Comparison of ENCODE assay signal across 8 cellular contexts in the genomic region with DNA sequence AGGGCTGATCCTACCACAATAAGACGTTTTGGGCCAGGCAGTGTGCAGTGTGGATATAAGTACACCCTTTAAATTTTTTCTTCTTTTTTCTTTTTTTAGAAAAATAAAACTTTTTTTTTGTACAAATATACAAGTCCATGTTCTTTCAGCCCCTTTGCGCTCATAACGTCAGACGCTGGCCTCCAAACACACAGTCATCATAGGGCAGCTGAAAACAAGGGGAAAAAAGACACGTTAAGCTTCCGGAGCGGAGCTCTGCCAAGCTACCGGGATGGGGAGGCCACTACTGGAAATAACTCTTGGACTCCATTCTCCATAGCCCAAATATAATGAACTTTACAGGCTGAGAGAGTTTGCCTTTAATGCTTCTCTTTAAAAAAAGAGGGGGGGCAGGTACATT. TPM values are rescaled to one million over a fixed set of nuclear protein-coding genes. Genes with fewer than 3 reads are reported as not detected.
A peak's percentile ranks its signal among the peaks of the same experiment; 100 is the strongest.
DNase-seq lines count a peak whose midpoint lies in the region; ATAC-seq and TF ChIP-seq lines count a peak whose summit lies in the region.

No MANE protein-coding gene starts in this region.

- H3K4me1 Mint-ChIP-seq in activated naive CD4-positive, alpha-beta T cell treated with anti-CD3 and anti-CD28 coated beads for 36 hours (ENCODE audit: low read depth), result peaks cover 47% of the 10 kb centered on the region

- H3K27me3 Mint-ChIP-seq in activated naive CD4-positive, alpha-beta T cell treated with anti-CD3 and anti-CD28 coated beads for 36 hours (ENCODE audit: low read depth), result no peaks in the 10 kb centered on the region

- TF ChIP-seq CTCF in colonic mucosa (IDR thresholded peaks at IDR 0.05), result no peak
- no peak for TF ChIP-seq CTCF in upper lobe of right lung (IDR thresholded peaks at IDR 0.05)
- no peak for TF ChIP-seq CTCF in GM10266 (IDR thresholded peaks at IDR 0.05; ENCODE audit: control insufficient read depth, insufficient read depth, low read depth, missing control alignments)

- H3K4me1 ChIP-seq in colonic mucosa (peaks cover 11% of the 10 kb centered on the region), mesodermal cell (ENCODE audit: control insufficient read depth, insufficient read depth, low read length, poor library complexity, severe bottlenecking) (peaks cover 34% of the 10 kb centered on the region), upper lobe of right lung (peaks cover 60% of the 10 kb centered on the region)

- H3K27ac ChIP-seq in colonic mucosa (peak overlapping the region; percentile 99), mesodermal cell (ENCODE audit: low read depth, low read length, severe bottlenecking) (no peak overlapping the region), upper lobe of right lung (peak overlapping the region; percentile 100)

- DNase-seq in activated naive CD4-positive, alpha-beta T cell treated with anti-CD3 and anti-CD28 coated beads for 36 hours, result no peak
- no peak for DNase-seq in activated naive CD4-positive, alpha-beta T cell treated with Interleukin-2 at 50 U/mL for 16 hours
- DNase-seq in colonic mucosa, result no peak
- no peak for DNase-seq in upper lobe of right lung
- DNase-seq in central memory CD4-positive, alpha-beta T cell, result no peak
- no peak for DNase-seq in GM10266 (ENCODE audit: extremely low spot score)

- intact Hi-C loops in activated naive CD4-positive, alpha-beta T cell treated with anti-CD3 and anti-CD28 coated beads for 36 hours (cut with micrococcal nuclease), result loop anchor here (1.0 to 5.0 kb wide), 3 partner anchors 87 to 915 kb away; a partner anchor contains a TSS
- intact Hi-C loops in colonic mucosa (cut with DNase I) (loop anchor here (5.0 to 10.0 kb wide), 2 partner anchors 60 to 357 kb away; a partner anchor contains a TSS), upper lobe of right lung (cut with DNase I) (loop anchor here (5.0 to 10.0 kb wide), 2 partner anchors 65 to 107 kb away; a partner anchor contains a TSS)

- CTCF ChIA-PET in activated naive CD4-positive, alpha-beta T cell treated with anti-CD3 and anti-CD28 coated beads for 36 hours (lab: Charles Lee), result interaction anchor here (0.8 to 5.0 kb wide), 9 partner anchors 11 to 171 kb away, joined by 3 to 30 read pairs (median 5); a partner anchor contains a TSS

- peak overlapping the region; percentile 86 to 98 for H3K9ac ChIP-seq in colonic mucosa (ENCODE audit: low read depth in 2 of 2, low read length in 2 of 2)

- ATAC-seq in upper lobe of right lung (no peak), GM19397 (IDR thresholded peaks at IDR 0.05; ENCODE audit: unreplicated experiment) (no peak)

- no peaks in the 10 kb centered on the region for H3K9me3 Mint-ChIP-seq in activated naive CD4-positive, alpha-beta T cell treated with anti-CD3 and anti-CD28 coated beads for 36 hours

- H3K36me3 ChIP-seq in colonic mucosa, result peaks cover 23% of the 10 kb centered on the region
- H3K36me3 ChIP-seq in mesodermal cell (ENCODE audit: control insufficient read depth, insufficient read depth, low read length), result peaks cover 38% of the 10 kb centered on the region
- H3K36me3 ChIP-seq in upper lobe of right lung, result peaks cover 46% of the 10 kb centered on the region

- H3K4me3 ChIP-seq in colonic mucosa, result peak overlapping the region; percentile 72
- H3K4me3 ChIP-seq in mesodermal cell (ENCODE audit: extremely low read depth, insufficient read depth, low read length, poor library complexity, severe bottlenecking), result peak overlapping the region; percentile 82
- peak overlapping the region; percentile 97 for H3K4me3 ChIP-seq in upper lobe of right lung

- H3K9me3 ChIP-seq in colonic mucosa (no peaks in the 10 kb centered on the region), mesodermal cell (ENCODE audit: control insufficient read depth, low read length) (no peaks in the 10 kb centered on the region), upper lobe of right lung (no peaks in the 10 kb centered on the region)

- peak overlapping the region; percentile 98 for H3K4me3 Mint-ChIP-seq in activated naive CD4-positive, alpha-beta T cell treated with anti-CD3 and anti-CD28 coated beads for 36 hours

- H3K36me3 Mint-ChIP-seq in activated naive CD4-positive, alpha-beta T cell treated with anti-CD3 and anti-CD28 coated beads for 36 hours (ENCODE audit: low read depth), result peaks cover 50% of the 10 kb centered on the region

- WGBS in mesodermal cell (ENCODE audit: insufficient coverage in 2 of 2), 2 experiments, result 61% methylated on average over 3 of the region's 8 CpGs

- H3K27me3 ChIP-seq in colonic mucosa, result no peaks in the 10 kb centered on the region
- H3K27me3 ChIP-seq in upper lobe of right lung, result no peaks in the 10 kb centered on the region

- peak overlapping the region; percentile 99 for H3K27ac Mint-ChIP-seq in activated naive CD4-positive, alpha-beta T cell treated with anti-CD3 and anti-CD28 coated beads for 36 hours

RNA-seq across cellular contexts. Expression of a gene that starts 2.7 kb away (rescaled TPM):
- 100 to 1,000 TPM; 289 to 293 TPM for total RNA-seq in activated naive CD4-positive, alpha-beta T cell treated with anti-CD3 and anti-CD28 coated beads for 36 hours
- total RNA-seq in colonic mucosa, result 100 to 1,000 TPM in 1 of 2 donors, 10 to 100 TPM in 1; 78.2 to 125 TPM
- polyA plus RNA-seq in mesodermal cell (2013, experiment 1 of 2), result 51.8 TPM
- polyA plus RNA-seq in mesodermal cell (2013, experiment 2 of 2), result 46.6 TPM
- 361 TPM for total RNA-seq in upper lobe of right lung
